Comparison of ENCODE assay signal across 35 cellular contexts in genomic region chr3:152771120-152771519, GRCh38.
"Had no signal": no experiment of that assay in that cellular context is flagged by ENCODE, and none has a peak within 500 bp of the region (broad histone marks: within the 10 kb centered on the region; RNA-seq: fewer than 3 reads in every experiment).

No MANE protein-coding gene starts in this region.

- H3K4me1 Mint-ChIP-seq: activated B cell treated with CpG ODN at 0.5 μM for 24 hours; activated CD4-positive, alpha-beta T cell treated with anti-CD3 and anti-CD28 coated beads, Interleukin-2, amount 10 ng/mL, durations not matched to agents 24 days and 14 days; activated CD8-positive, alpha-beta memory T cell treated with anti-CD3 and anti-CD28 coated beads, Interleukin-2, amount 10 ng/mL, durations not matched to agents 7 days and 5 days; activated naive CD4-positive, alpha-beta T cell treated with anti-CD3 and anti-CD28 coated beads, Interleukin-2, amount 10 ng/mL, durations not matched to agents 7 days and 5 days; activated naive CD8-positive, alpha-beta T cell treated with anti-CD3 and anti-CD28 coated beads, Interleukin-2, amount 10 ng/mL, durations not matched to agents 7 days and 5 days; brain; endodermal cell; T-helper 17 cell had no signal

- ATAC-seq: activated CD4-positive, CD25-positive, alpha-beta regulatory T cell treated with anti-CD3 and anti-CD28 coated beads, Interleukin-2, amount 50 U/mL, for 24 hours; activated CD8-positive, alpha-beta memory T cell treated with anti-CD3 and anti-CD28 coated beads, Interleukin-2, amount 10 ng/mL, durations not matched to agents 7 days and 5 days; activated CD8-positive, alpha-beta T cell treated with anti-CD3 and anti-CD28 coated beads, Interleukin-2, amount 10 ng/mL, durations not matched to agents 7 days and 5 days; activated naive CD4-positive, alpha-beta T cell treated with anti-CD3 and anti-CD28 coated beads, Interleukin-2, amount 50 U/mL, for 72 hours; activated T-cell treated with anti-CD3 and anti-CD28 coated beads, Interleukin-2, amount 50 U/mL, for 72 hours; foreskin keratinocyte; gastroesophageal sphincter; heart right ventricle; T-helper 17 cell had no signal

- H3K27me3 ChIP-seq: ascending aorta, breast epithelium, cardiac muscle cell, dorsolateral prefrontal cortex, esophagus muscularis mucosa, foreskin keratinocyte, gastroesophageal sphincter, heart right ventricle had no signal

- H3K4me1 ChIP-seq: ascending aorta, breast epithelium, foreskin keratinocyte, gastroesophageal sphincter had no signal

- H3K9me3 Mint-ChIP-seq: activated CD4-positive, alpha-beta memory T cell treated with anti-CD3 and anti-CD28 coated beads for 36 hours; activated CD4-positive, alpha-beta T cell treated with anti-CD3 and anti-CD28 coated beads, Interleukin-2, amount 10 ng/mL, durations not matched to agents 24 days and 14 days; activated naive CD4-positive, alpha-beta T cell treated with anti-CD3 and anti-CD28 coated beads, Interleukin-2, amount 10 ng/mL, durations not matched to agents 7 days and 5 days; activated naive CD4-positive, alpha-beta T cell treated with anti-CD3 and anti-CD28 coated beads, Interleukin-2, amount 50 U/mL, for 72 hours; activated naive CD8-positive, alpha-beta T cell treated with anti-CD3 and anti-CD28 coated beads, Interleukin-2, amount 10 ng/mL, durations not matched to agents 7 days and 5 days; activated T-cell treated with anti-CD3 and anti-CD28 coated beads, Interleukin-2, amount 50 U/mL, for 72 hours; T-helper 2 cell treated with Interferon-gamma antibody and Interleukin-4, amounts not matched to agents 5 μg/mL and 100 μg/mL, for 36 hours had no signal

- H3K9me3 ChIP-seq: ascending aorta, breast epithelium, esophagus muscularis mucosa, gastroesophageal sphincter had no signal

- DNase-seq: activated B cell treated with CpG ODN at 0.5 μM for 24 hours; activated CD4-positive, alpha-beta memory T cell treated with anti-CD3 and anti-CD28 coated beads for 36 hours; activated CD4-positive, alpha-beta T cell treated with anti-CD3 and anti-CD28 coated beads, Interleukin-2, amount 10 ng/mL, durations not matched to agents 24 days and 14 days; activated CD8-positive, alpha-beta memory T cell treated with anti-CD3 and anti-CD28 coated beads, Interleukin-2, amount 10 ng/mL, durations not matched to agents 7 days and 5 days; activated CD8-positive, alpha-beta memory T cell treated with anti-CD3 and anti-CD28 coated beads, Interleukin-2, amount 50 U/mL, for 4 hours; activated CD8-positive, alpha-beta T cell treated with anti-CD3 and anti-CD28 coated beads, Interleukin-2, amount 10 ng/mL, durations not matched to agents 7 days and 5 days; activated gamma-delta T cell; activated naive CD4-positive, alpha-beta T cell; activated naive CD4-positive, alpha-beta T cell treated with anti-CD3 and anti-CD28 coated beads, Interleukin-2, amount 10 ng/mL, durations not matched to agents 7 days and 5 days; activated naive CD8-positive, alpha-beta T cell treated with anti-CD3 and anti-CD28 coated beads, Interleukin-2, amount 10 ng/mL, durations not matched to agents 7 days and 5 days; activated T-cell treated with anti-CD3 and anti-CD28 coated beads, Interleukin-2, amount 50 U/mL, for 1 hour; activated T-cell treated with anti-CD3 and anti-CD28 coated beads, Interleukin-2, amount 50 U/mL, for 72 hours; central memory CD4-positive, alpha-beta T cell; cerebellar nuclear complex; dorsolateral prefrontal cortex; effector memory CD4-positive, alpha-beta T cell; endodermal cell; erythroblast; foreskin keratinocyte; heart right ventricle; T-helper 1 cell; T-helper 17 cell; T1000; WERI-Rb-1 had no signal

- H3K4me3 ChIP-seq: ascending aorta, breast epithelium, cardiac muscle cell, coronary artery, dorsolateral prefrontal cortex, esophagus muscularis mucosa, gastroesophageal sphincter, heart right ventricle had no signal

- H3K36me3 ChIP-seq: ascending aorta, breast epithelium, cardiac muscle cell, esophagus muscularis mucosa, gastroesophageal sphincter, heart right ventricle, WERI-Rb-1 had no signal

- H3K27me3 Mint-ChIP-seq: activated B cell treated with CpG ODN at 0.5 μM for 24 hours; activated CD4-positive, alpha-beta memory T cell treated with anti-CD3 and anti-CD28 coated beads for 36 hours; activated CD4-positive, alpha-beta T cell treated with anti-CD3 and anti-CD28 coated beads, Interleukin-2, amount 10 ng/mL, durations not matched to agents 24 days and 14 days; activated CD8-positive, alpha-beta memory T cell treated with anti-CD3 and anti-CD28 coated beads, Interleukin-2, amount 10 ng/mL, durations not matched to agents 7 days and 5 days; activated naive CD4-positive, alpha-beta T cell treated with anti-CD3 and anti-CD28 coated beads, Interleukin-2, amount 10 ng/mL, durations not matched to agents 7 days and 5 days; dendritic cell treated with granulocyte-macrophage colony-stimulating factor and Interleukin-4, amounts not matched to agents 40 ng/mL and 50 ng/mL, for 4 days; T-helper 17 cell had no signal

- H3K36me3 Mint-ChIP-seq: activated CD4-positive, alpha-beta memory T cell treated with anti-CD3 and anti-CD28 coated beads for 36 hours; activated CD8-positive, alpha-beta memory T cell treated with anti-CD3 and anti-CD28 coated beads, Interleukin-2, amount 10 ng/mL, durations not matched to agents 7 days and 5 days; activated naive CD4-positive, alpha-beta T cell treated with anti-CD3 and anti-CD28 coated beads, Interleukin-2, amount 10 ng/mL, durations not matched to agents 7 days and 5 days; activated naive CD4-positive, alpha-beta T cell treated with anti-CD3 and anti-CD28 coated beads, Interleukin-2, amount 50 U/mL, for 72 hours; activated naive CD8-positive, alpha-beta T cell treated with anti-CD3 and anti-CD28 coated beads, Interleukin-2, amount 10 ng/mL, durations not matched to agents 7 days and 5 days; brain had no signal

- H3K4me3 Mint-ChIP-seq: activated B cell treated with CpG ODN at 0.5 μM for 24 hours; activated CD4-positive, alpha-beta memory T cell treated with anti-CD3 and anti-CD28 coated beads for 36 hours; activated CD4-positive, alpha-beta T cell treated with anti-CD3 and anti-CD28 coated beads, Interleukin-2, amount 10 ng/mL, durations not matched to agents 24 days and 14 days; activated CD8-positive, alpha-beta memory T cell treated with anti-CD3 and anti-CD28 coated beads, Interleukin-2, amount 10 ng/mL, durations not matched to agents 7 days and 5 days; activated CD8-positive, alpha-beta T cell treated with anti-CD3 and anti-CD28 coated beads, Interleukin-2, amount 10 ng/mL, durations not matched to agents 7 days and 5 days; activated naive CD4-positive, alpha-beta T cell treated with anti-CD3 and anti-CD28 coated beads, Interleukin-2, amount 10 ng/mL, durations not matched to agents 7 days and 5 days; activated naive CD8-positive, alpha-beta T cell treated with anti-CD3 and anti-CD28 coated beads, Interleukin-2, amount 10 ng/mL, durations not matched to agents 7 days and 5 days; activated T-cell treated with anti-CD3 and anti-CD28 coated beads, Interleukin-2, amount 50 U/mL, for 72 hours; brain; dendritic cell treated with granulocyte-macrophage colony-stimulating factor and Interleukin-4, amounts not matched to agents 40 ng/mL and 50 ng/mL, for 4 days; endodermal cell; T-helper 17 cell; T-helper 2 cell treated with Interferon-gamma antibody and Interleukin-4, amounts not matched to agents 5 μg/mL and 100 μg/mL, for 36 hours had no signal

- H3K27ac ChIP-seq: ascending aorta, breast epithelium, cardiac muscle cell, coronary artery, dorsolateral prefrontal cortex, esophagus muscularis mucosa, foreskin keratinocyte, gastroesophageal sphincter, heart right ventricle, WERI-Rb-1 had no signal
